Comparison of ENCODE assay signal across 15 cellular contexts in the genomic region with DNA sequence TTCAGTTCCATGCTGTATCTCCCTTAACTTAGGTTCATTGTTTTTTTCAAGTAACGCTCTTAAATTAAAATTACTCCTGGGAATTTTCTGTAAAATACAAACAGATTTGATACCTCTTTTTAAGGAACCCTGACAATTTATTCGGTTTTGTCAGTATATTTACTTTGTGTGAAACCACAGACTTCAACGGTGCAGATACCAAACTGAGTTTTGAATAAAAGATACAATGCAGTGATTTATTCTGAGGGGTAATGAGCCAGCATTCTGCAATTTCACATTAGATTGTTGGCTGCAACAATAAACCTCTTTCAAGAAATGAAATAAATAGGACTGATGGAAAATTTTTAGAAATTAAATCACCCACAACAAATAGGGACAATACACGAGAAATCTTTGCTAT.
"Had no signal": no experiment of that assay in that cellular context is flagged by ENCODE, and none has a peak within 500 bp of the region (broad histone marks: within the 10 kb centered on the region; RNA-seq: fewer than 3 reads in every experiment).

No MANE protein-coding gene starts in this region.

- H3K27ac ChIP-seq: adrenal gland, colonic mucosa, gastroesophageal sphincter, heart right ventricle, pancreas, thyroid gland had no signal

- DNase-seq: activated CD4-positive, alpha-beta T cell treated with anti-CD3 and anti-CD28 coated beads, Interleukin-2, amount 50 U/mL, for 4 hours; activated gamma-delta T cell; activated T-cell treated with anti-CD3 and anti-CD28 coated beads, Interleukin-2, amount 50 U/mL, for 72 hours; adrenal gland; central memory CD4-positive, alpha-beta T cell; colonic mucosa; heart right ventricle; mesendoderm; naive thymus-derived CD8-positive, alpha-beta T cell; pancreas; stimulated activated CD4-positive, alpha-beta T cell treated with anti-CD3 and anti-CD28 coated beads, Interleukin-4, amount 100 ng/mL, for 24 hours; SW 1271; T-helper 2 cell; thyroid gland had no signal
